In genomic region chr5:93584531-93585053, GRCh38 we compare ENCODE assay signal across 9 cellular contexts. TPM values are rescaled to one million over a fixed set of nuclear protein-coding genes. Genes with fewer than 3 reads are reported as not detected.
DNase-seq lines count a peak whose midpoint lies in the region; ATAC-seq, FAIRE-seq and TF ChIP-seq lines count a peak whose summit lies in the region.
"Had no signal": no experiment of that assay in that cellular context is flagged by ENCODE, and none has a peak within 500 bp of the region (broad histone marks: within the 10 kb centered on the region; RNA-seq: fewer than 3 reads in every experiment).

No MANE protein-coding gene starts in this region.

- no peak overlapping the region for H3K4ac ChIP-seq in H1 (replicated peaks; ENCODE audit: insufficient read length, low read depth, low read length)
- no peak overlapping the region for H3K4ac ChIP-seq in trophoblast cell (ENCODE audit: low read depth, low read length)

- H2BK5ac ChIP-seq in H1 (ENCODE audit: low read depth, low read length) (no peak overlapping the region), trophoblast cell (ENCODE audit: low read depth, low read length, poor library complexity) (no peak overlapping the region)

- H3K79me2 ChIP-seq in H1 (ENCODE audit: control insufficient read depth in 1 of 2, insufficient read depth in 2 of 2, low read length in 2 of 2): no peaks in the 10 kb centered on the region
- H3K79me2 ChIP-seq in trophoblast cell (ENCODE audit: control insufficient read depth, insufficient read depth, low read length, poor library complexity): no peaks in the 10 kb centered on the region

- no peak overlapping the region for H2BK15ac ChIP-seq in H1 (ENCODE audit: low read length)

- H4K20me1 ChIP-seq in H1 (replicated peaks in 1 of 2; ENCODE audit: control insufficient read depth in 1 of 2, insufficient read depth in 2 of 2, low read length in 2 of 2): peaks cover 7 to 22% of the 10 kb centered on the region in 2 experiments

- H3K14ac ChIP-seq in H1 (ENCODE audit: insufficient read length): no peak overlapping the region
- H3K14ac ChIP-seq in trophoblast cell (ENCODE audit: low read length): no peak overlapping the region

- H3K9me3 ChIP-seq in H1 (ENCODE audit: insufficient read depth in 2 of 2, low read depth in 1 of 2, low read length in 1 of 2) (no peaks in the 10 kb centered on the region), trophoblast cell (ENCODE audit: insufficient read depth, low read depth, low read length) (peaks cover 6% of the 10 kb centered on the region)

- H2BK20ac ChIP-seq in H1 (ENCODE audit: low read length): no peak overlapping the region

- TF ChIP-seq EP300 in H1 (IDR thresholded peaks at IDR 0.05; ENCODE audit: borderline replicate concordance in 1 of 2, low read depth in 2 of 2, low read length in 2 of 2): no peak

- H3K79me1 ChIP-seq in H1 (ENCODE audit: low read depth, low read length) (no peaks in the 10 kb centered on the region), trophoblast cell (ENCODE audit: low read length) (no peaks in the 10 kb centered on the region)

- intact Hi-C loops in Calu3 (cut with micrococcal nuclease; ENCODE audit: unreplicated experiment): loop anchor here (5.0 to 10.0 kb wide), 6 partner anchors 38 to 1270 kb away; a partner anchor contains a TSS

- no peak overlapping the region for H3K27ac Mint-ChIP-seq in Calu3 (ENCODE audit: unreplicated experiment)
- H3K27ac Mint-ChIP-seq: T-helper 1 cell treated with Interleukin-12 subunit alpha and Interleukin-12 subunit beta and Interleukin-4 antibody, amounts not matched to agents 30 μg/mL and 1 μg/mL, for 36 hours had no signal

- no peak overlapping the region for H4K5ac ChIP-seq in H1 (ENCODE audit: insufficient read length, low read depth, low read length)

- H4K91ac ChIP-seq in H1 (replicated peaks; ENCODE audit: insufficient read length, low read length) (no peak overlapping the region), trophoblast cell (ENCODE audit: low read depth, low read length) (no peak overlapping the region)

- H3K27ac ChIP-seq in H1 (ENCODE audit: low read depth, low read length): no peak overlapping the region
- no peak overlapping the region for H3K27ac ChIP-seq in trophoblast cell (ENCODE audit: low read depth, low read length)

- H4K8ac ChIP-seq in H1 (ENCODE audit: extremely low read depth, insufficient read depth, low read length) (no peak overlapping the region), trophoblast cell (ENCODE audit: low read depth, low read length) (no peak overlapping the region)

- TF ChIP-seq POLR2A in H1 (IDR thresholded peaks at IDR 0.05; ENCODE audit: control extremely low read depth in 1 of 2, low read depth in 2 of 2, low read length in 2 of 2) (no peak), GM18505 (IDR thresholded peaks at IDR 0.05; ENCODE audit: borderline replicate concordance, extremely low read depth, insufficient read depth, insufficient read length) (no peak)

- H3K4me2 ChIP-seq in H1 (ENCODE audit: insufficient read depth in 1 of 2, low read depth in 2 of 2, low read length in 2 of 2): peak overlapping the region; percentile 73 to 79
- peak overlapping the region; percentile 97 for H3K4me2 ChIP-seq in trophoblast cell (ENCODE audit: low read length)

- H3K27me3 Mint-ChIP-seq in Calu3 (ENCODE audit: unreplicated experiment): no peaks in the 10 kb centered on the region

- no peaks in the 10 kb centered on the region for H3K9me3 Mint-ChIP-seq in Calu3 (ENCODE audit: low read depth, unreplicated experiment)
- H3K9me3 Mint-ChIP-seq: T-helper 1 cell treated with Interleukin-12 subunit alpha and Interleukin-12 subunit beta and Interleukin-4 antibody, amounts not matched to agents 30 μg/mL and 1 μg/mL, for 36 hours had no signal

- POLR2A ChIA-PET in H1 (lab: Charles Lee; ENCODE audit: partially characterized antibody): no interaction called here

- peaks cover 0 to 9% (median 0%) of the 10 kb centered on the region in 4 experiments; a peak in 1 of 8 replicates for H3K36me3 ChIP-seq in H1 (ENCODE audit: control insufficient read depth in 2 of 4, insufficient read depth in 4 of 4, low read length in 3 of 4)
- H3K36me3 ChIP-seq in trophoblast cell (ENCODE audit: control insufficient read depth in 1 of 2, insufficient read depth in 2 of 2, low read length in 2 of 2): no peaks in the 10 kb centered on the region

- BruUV-seq in Calu3 (replicated peaks; lab: Mats Ljungman, UMichigan): no TSS peak

- H2AK5ac ChIP-seq in H1 (ENCODE audit: low read depth, low read length) (no peak overlapping the region), trophoblast cell (ENCODE audit: low read length) (no peak overlapping the region)

- H3K27me3 ChIP-seq in H1 (replicated peaks in 1 of 4; ENCODE audit: control insufficient read depth in 3 of 4, extremely low read depth in 1 of 4, insufficient read depth in 3 of 4, low read length in 3 of 4) (peaks cover 71 to 97% (median 84%) of the 10 kb centered on the region in 4 experiments), trophoblast cell (ENCODE audit: insufficient read depth, low read length) (peaks cover 71% of the 10 kb centered on the region)

- peak overlapping the region; percentile 25; the same call in 1 of the 2 replicates for H3K4me3 ChIP-seq in Jurkat, Clone E6-1 (ENCODE audit: low read length)
- peak overlapping the region in 2 of 4 experiments; percentile 11 to 50; a peak in 5 of 8 replicates for H3K4me3 ChIP-seq in H1 (ENCODE audit: extremely low read depth in 1 of 4, insufficient read depth in 2 of 4, low read depth in 3 of 4, low read length in 4 of 4)
- H3K4me3 ChIP-seq in trophoblast cell (ENCODE audit: low read depth, low read length): peak overlapping the region; percentile 64

- H3K56ac ChIP-seq in H1 (replicated peaks; ENCODE audit: insufficient read length, low read depth, low read length): no peak overlapping the region

- no peak overlapping the region for H3K18ac ChIP-seq in H1 (ENCODE audit: extremely low read depth, low read length)
- no peak overlapping the region for H3K18ac ChIP-seq in trophoblast cell (ENCODE audit: low read length)

- no peak overlapping the region for H3K23ac ChIP-seq in H1 (ENCODE audit: insufficient read length)
- no peak overlapping the region for H3K23ac ChIP-seq in trophoblast cell (ENCODE audit: low read length)

- no peak overlapping the region for H2BK12ac ChIP-seq in H1 (ENCODE audit: low read depth, low read length)
- no peak overlapping the region for H2BK12ac ChIP-seq in trophoblast cell (ENCODE audit: low read length)

- H2AFZ ChIP-seq in H1 (ENCODE audit: low read length) (no peak overlapping the region), trophoblast cell (ENCODE audit: insufficient read depth, low read length, poor library complexity) (no peak overlapping the region)

- TF ChIP-seq RAD21 in H1 (IDR thresholded peaks at IDR 0.05 in 1 of 2, conservative IDR thresholded peaks at IDR 0.05 in 1 of 2; ENCODE audit: low read depth in 2 of 2, low read length in 2 of 2): no peak

- H3K4me1 Mint-ChIP-seq in Calu3 (ENCODE audit: low read depth, unreplicated experiment): peaks cover 12% of the 10 kb centered on the region

- TF ChIP-seq CTCF in Calu3 (IDR thresholded peaks at IDR 0.05; ENCODE audit: unreplicated experiment) (no peak), H1 (IDR thresholded peaks at IDR 0.05; ENCODE audit: control extremely low read depth in 1 of 3, insufficient read depth in 1 of 3, low read depth in 1 of 3, low read length in 3 of 3) (no peak)

- H3K9ac ChIP-seq in H1 (replicated peaks in 1 of 4; ENCODE audit: extremely low read depth in 1 of 4, low read depth in 3 of 4, low read length in 3 of 4) (no peak overlapping the region), trophoblast cell (ENCODE audit: low read length) (no peak overlapping the region)

- no peak for ATAC-seq in GM18505 (IDR thresholded peaks at IDR 0.05; ENCODE audit: unreplicated experiment)

- no peak overlapping the region for H3K4me3 Mint-ChIP-seq in Calu3 (ENCODE audit: low read depth, unreplicated experiment)

- H3K36me3 Mint-ChIP-seq in Calu3 (ENCODE audit: insufficient read depth, unreplicated experiment): peaks cover 18% of the 10 kb centered on the region

- WGBS in H1 (ENCODE audit: extremely low coverage in 1 of 2, insufficient coverage in 1 of 2, insufficient read length in 1 of 2, insufficient replicate concordance in 2 of 2, low coverage in 1 of 2, low lambda C conversion rate in 2 of 2, missing lambda C conversion rate in 1 of 2), 2 experiments: 3% methylated on average over 5 of the region's 54 CpGs; no CpG with 5 or more reads in 1 of the 2 experiments
- WGBS in trophoblast cell (ENCODE audit: extremely low coverage, insufficient coverage, insufficient read length): no CpG with 5 or more reads among the region's 54 CpGs

- no peak overlapping the region for H4K12ac ChIP-seq in trophoblast cell (ENCODE audit: low read depth, low read length)

- peaks cover 0 to 34% (median 22%) of the 10 kb centered on the region in 4 experiments; a peak in 5 of 7 replicates for H3K4me1 ChIP-seq in H1 (replicated peaks in 1 of 4; ENCODE audit: control insufficient read depth in 3 of 4, insufficient read depth in 4 of 4, low read length in 3 of 4)
- H3K4me1 ChIP-seq in trophoblast cell (ENCODE audit: control insufficient read depth in 1 of 2, insufficient read depth in 2 of 2, low read length in 2 of 2): peaks cover 12 to 20% of the 10 kb centered on the region in 2 experiments

- peak; percentile 36 for DNase-seq in Calu3
- DNase-seq in Jurkat, Clone E6-1 (ENCODE audit: low read depth, low spot score): no peak
- DNase-seq in H1 (ENCODE audit: low read depth in 1 of 2, low spot score in 2 of 2): no peak
- no peak for DNase-seq in trophoblast cell
- DNase-seq in HuH-7.5 (ENCODE audit: low spot score): no peak
- DNase-seq in NCI-H524 treated with DMSO at 0.1 percent for 48 hours (lab: John Stamatoyannopoulos, UW): no peak
- DNase-seq in activated gamma-delta T cell (lab: John Stamatoyannopoulos, UW): no peak

- no peak for FAIRE-seq in H1 (lab: Jason Lieb, UNC)

- H3K23me2 ChIP-seq in H1 (ENCODE audit: low read depth, low read length): peaks cover 14% of the 10 kb centered on the region; the same call in 1 of the 2 replicates

- H2BK120ac ChIP-seq in H1 (replicated peaks; ENCODE audit: low read depth, low read length) (no peak overlapping the region), trophoblast cell (ENCODE audit: insufficient read depth, low read length, poor library complexity) (no peak overlapping the region)

- CTCF ChIA-PET in Calu3 (lab: Charles Lee): interaction anchor here (0.6 to 1.6 kb wide), 2 partner anchors 217 to 1023 kb away, joined by 4 to 6 read pairs; no protein-coding TSS in a partner anchor
- CTCF ChIA-PET in H1 (lab: Charles Lee; ENCODE audit: partially characterized antibody): interaction anchor here (1.4 to 2.0 kb wide), 2 partner anchors 11 to 35 kb away, joined by 3 to 8 read pairs; no protein-coding TSS in a partner anchor

RNA-seq across cellular contexts. Expression of gene NR2F1, which starts 1.6 kb away (rescaled TPM):
- total RNA-seq in Calu3 (2022): 25.1 and 29.1 TPM in 2 replicates
- not detected for polyA plus RNA-seq in Jurkat, Clone E6-1 (2012; ENCODE audit: insufficient read depth, insufficient read length)
- not detected in 2 replicates for total RNA-seq in H1 (2021; fragmentation: NEBNext Ultra II Directional; extraction: Animal tissue kit (Norgen Biotek cat#: 25700))
- 0.17 TPM in 1 of 2 replicates, not detected in the other for polyA plus RNA-seq in H1 (2011; rRNA removed)
- polyA plus RNA-seq in H1 (2011; cell fraction: cytosol; rRNA removed): 0.27 TPM
- polyA plus RNA-seq in H1 (2011; cell fraction: nucleus; rRNA removed): 0.20 TPM
- 0.17 to 0.59 TPM (median 0.49 TPM) in 4 replicates for polyA plus RNA-seq in H1 (2012, experiment 1 of 2)
- not detected for polyA plus RNA-seq in H1 (2012, experiment 2 of 2)
- 0.02 TPM for polyA plus RNA-seq in H1 (2013, experiment 1 of 2)
- polyA plus RNA-seq in H1 (2013, experiment 2 of 2): not detected
- polyA minus RNA-seq in H1 (2011; rRNA and poly(A)+ RNA removed): 0.13 TPM in 1 of 2 replicates, not detected in the other
- polyA minus RNA-seq in H1 (2011; cell fraction: cytosol; rRNA and poly(A)+ RNA removed): 2.1 TPM
- polyA minus RNA-seq in H1 (2011; cell fraction: nucleus; rRNA and poly(A)+ RNA removed): 0.90 TPM
- 0.04 and 0.14 TPM in 2 replicates for polyA plus RNA-seq in trophoblast cell (2013)

RNA-seq across cellular contexts. Expression of gene NR2F1-AS1, which starts 3.6 kb away (rescaled TPM):
- 16.8 and 20.9 TPM in 2 replicates for total RNA-seq in Calu3 (2022)
- not detected for polyA plus RNA-seq in Jurkat, Clone E6-1 (2012; ENCODE audit: insufficient read depth, insufficient read length)
- total RNA-seq in H1 (2021; fragmentation: NEBNext Ultra II Directional; extraction: Animal tissue kit (Norgen Biotek cat#: 25700)): 1.6 and 2.1 TPM in 2 replicates
- 1.1 and 5.6 TPM in 2 replicates for polyA plus RNA-seq in H1 (2011; rRNA removed)
- 2.2 TPM for polyA plus RNA-seq in H1 (2011; cell fraction: cytosol; rRNA removed)
- polyA plus RNA-seq in H1 (2011; cell fraction: nucleus; rRNA removed): 0.88 TPM
- 1.8 to 4.0 TPM (median 2.9 TPM) in 4 replicates for polyA plus RNA-seq in H1 (2012, experiment 1 of 2)
- 1.4 TPM for polyA plus RNA-seq in H1 (2012, experiment 2 of 2)
- 4.1 TPM for polyA plus RNA-seq in H1 (2013, experiment 1 of 2)
- polyA plus RNA-seq in H1 (2013, experiment 2 of 2): 3.5 TPM
- polyA minus RNA-seq in H1 (2011; rRNA and poly(A)+ RNA removed): 0.69 and 1.7 TPM in 2 replicates
- not detected for polyA minus RNA-seq in H1 (2011; cell fraction: cytosol; rRNA and poly(A)+ RNA removed)
- 3.4 TPM for polyA minus RNA-seq in H1 (2011; cell fraction: nucleus; rRNA and poly(A)+ RNA removed)
- polyA plus RNA-seq in trophoblast cell (2013): 0.01 and 0.12 TPM in 2 replicates

Comparison
In these comparisons a context has a peak if more than half of its experiments do, and no peak if none do; other contexts are left out.
1. RNA of gene NR2F1, which starts 1.6 kb away (total RNA-seq): 25.1 to 29.1 TPM in Calu3; not detected in H1; every median in the first group is over 10 times any median in the second.